1 cellular context compared by ENCODE assay signal in the genomic region with DNA sequence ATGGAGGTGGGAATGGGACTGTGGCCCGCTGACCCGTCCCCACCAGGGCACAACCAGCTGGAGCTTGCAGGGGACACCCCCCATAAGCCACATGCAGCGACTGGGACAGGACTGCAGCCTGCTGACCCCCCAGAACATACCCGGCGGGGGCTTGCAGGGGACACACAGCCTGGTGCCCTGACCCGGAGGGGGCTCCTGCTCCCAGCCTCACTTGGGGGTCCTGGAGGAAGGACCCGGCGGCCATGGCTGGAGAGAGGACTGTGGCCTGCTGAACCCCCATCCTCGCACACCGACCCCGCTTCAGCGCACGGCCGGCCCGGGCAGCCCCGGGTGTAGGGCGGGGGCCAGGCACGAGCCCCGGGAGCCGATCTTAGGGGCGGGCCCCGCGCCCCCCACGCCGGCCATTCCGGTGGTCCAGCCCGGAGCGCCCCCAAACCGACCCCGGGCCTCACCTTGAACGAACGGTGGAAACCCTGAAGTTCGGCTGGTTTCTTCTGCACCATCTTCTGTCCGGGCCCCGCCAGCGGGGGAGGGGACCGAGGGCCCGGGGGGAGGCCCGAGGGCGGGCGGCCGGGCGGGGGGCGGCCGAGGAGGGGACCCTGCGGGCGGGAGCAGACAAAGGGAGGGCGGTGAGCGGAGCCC.
TF ChIP-seq lines count a peak whose summit lies in the region.

No MANE protein-coding gene starts in this region.

TF ChIP-seq in A549, 52 proteins besides CTCF, POLR2A, EP300 and RAD21 (continued from another document):
- TF ChIP-seq, protein P1, sequence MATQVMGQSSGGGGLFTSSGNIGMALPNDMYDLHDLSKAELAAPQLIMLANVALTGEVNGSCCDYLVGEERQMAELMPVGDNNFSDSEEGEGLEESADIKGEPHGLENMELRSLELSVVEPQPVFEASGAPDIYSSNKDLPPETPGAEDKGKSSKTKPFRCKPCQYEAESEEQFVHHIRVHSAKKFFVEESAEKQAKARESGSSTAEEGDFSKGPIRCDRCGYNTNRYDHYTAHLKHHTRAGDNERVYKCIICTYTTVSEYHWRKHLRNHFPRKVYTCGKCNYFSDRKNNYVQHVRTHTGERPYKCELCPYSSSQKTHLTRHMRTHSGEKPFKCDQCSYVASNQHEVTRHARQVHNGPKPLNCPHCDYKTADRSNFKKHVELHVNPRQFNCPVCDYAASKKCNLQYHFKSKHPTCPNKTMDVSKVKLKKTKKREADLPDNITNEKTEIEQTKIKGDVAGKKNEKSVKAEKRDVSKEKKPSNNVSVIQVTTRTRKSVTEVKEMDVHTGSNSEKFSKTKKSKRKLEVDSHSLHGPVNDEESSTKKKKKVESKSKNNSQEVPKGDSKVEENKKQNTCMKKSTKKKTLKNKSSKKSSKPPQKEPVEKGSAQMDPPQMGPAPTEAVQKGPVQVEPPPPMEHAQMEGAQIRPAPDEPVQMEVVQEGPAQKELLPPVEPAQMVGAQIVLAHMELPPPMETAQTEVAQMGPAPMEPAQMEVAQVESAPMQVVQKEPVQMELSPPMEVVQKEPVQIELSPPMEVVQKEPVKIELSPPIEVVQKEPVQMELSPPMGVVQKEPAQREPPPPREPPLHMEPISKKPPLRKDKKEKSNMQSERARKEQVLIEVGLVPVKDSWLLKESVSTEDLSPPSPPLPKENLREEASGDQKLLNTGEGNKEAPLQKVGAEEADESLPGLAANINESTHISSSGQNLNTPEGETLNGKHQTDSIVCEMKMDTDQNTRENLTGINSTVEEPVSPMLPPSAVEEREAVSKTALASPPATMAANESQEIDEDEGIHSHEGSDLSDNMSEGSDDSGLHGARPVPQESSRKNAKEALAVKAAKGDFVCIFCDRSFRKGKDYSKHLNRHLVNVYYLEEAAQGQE (IDR thresholded peaks at IDR 0.05) = no peak
- TF ChIP-seq HEYL (CRISPR knock-in tag; IDR thresholded peaks at IDR 0.05) = no peak
